ENCODE assay signal across 14 cellular contexts in the genomic region with DNA sequence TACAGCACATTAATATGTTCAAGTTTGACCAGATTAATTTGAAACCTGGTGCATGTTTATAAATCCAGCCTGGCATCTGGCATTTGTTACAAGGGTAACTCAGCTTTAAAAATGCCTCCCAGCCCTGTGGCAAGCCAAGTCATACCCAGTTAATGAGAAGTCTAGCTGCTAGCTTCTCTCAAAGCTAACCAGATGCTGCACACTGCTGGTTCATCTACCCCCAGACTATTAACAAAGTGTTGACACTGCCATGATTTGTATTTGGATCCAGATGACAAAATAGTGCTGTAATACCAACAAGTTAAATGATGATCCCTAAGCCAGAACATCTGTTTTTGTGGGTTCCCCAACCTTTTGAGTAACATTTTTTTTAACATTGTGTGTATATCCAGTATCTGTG.
"Had no signal": no experiment of that assay in that cellular context is flagged by ENCODE, and none has a peak within 500 bp of the region (broad histone marks: within the 10 kb centered on the region; RNA-seq: fewer than 3 reads in every experiment).

No MANE protein-coding gene starts in this region.

- H3K9me3 ChIP-seq: gastrocnemius medialis, pancreas had no signal

- H3K27me3 ChIP-seq: brain microvascular endothelial cell, esophagus muscularis mucosa, gastrocnemius medialis, pancreas, spleen had no signal

- DNase-seq: activated CD4-positive, alpha-beta T cell treated with anti-CD3 and anti-CD28 coated beads, Interleukin-2, amount 50 U/mL, for 4 hours; activated T-cell treated with anti-CD3 and anti-CD28 coated beads, Interleukin-2, amount 50 U/mL, for 1 hour; amygdala; brain microvascular endothelial cell; dorsolateral prefrontal cortex; gastrocnemius medialis; kidney; pancreas; retina; spleen; stimulated activated CD4-positive, alpha-beta T cell treated with anti-CD3 and anti-CD28 coated beads, Interleukin-1b, Interleukin-23, amount 100 ng/mL, for 48 hours; stimulated activated naive CD4-positive, alpha-beta T cell had no signal

- H3K27ac ChIP-seq: brain microvascular endothelial cell, dorsolateral prefrontal cortex, esophagus muscularis mucosa, gastrocnemius medialis, pancreas, spleen had no signal

- H3K4me1 ChIP-seq: gastrocnemius medialis, pancreas, spleen had no signal

- ATAC-seq: activated CD4-positive, CD25-positive, alpha-beta regulatory T cell treated with anti-CD3 and anti-CD28 coated beads, Interleukin-2, amount 50 U/mL, for 24 hours; gastrocnemius medialis; pancreas had no signal

- H3K36me3 ChIP-seq: brain microvascular endothelial cell, esophagus muscularis mucosa, gastrocnemius medialis, pancreas, spleen had no signal

- H3K4me3 ChIP-seq: dorsolateral prefrontal cortex, esophagus muscularis mucosa, gastrocnemius medialis, pancreas, spleen had no signal
